ENCODE assay signal across 8 cellular contexts in genomic region chr3:127672429-127673190, GRCh38. TPM values are rescaled to one million over a fixed set of nuclear protein-coding genes. Genes with fewer than 3 reads are reported as not detected.
DNase-seq lines count a peak whose midpoint lies in the region; ATAC-seq and TF ChIP-seq lines count a peak whose summit lies in the region.

TSS of gene ABTB1 (plus strand) at chr3:127672952. CDS start at chr3:127673026, 74 bp downstream.

- CTCF ChIA-PET in activated CD8-positive, alpha-beta memory T cell treated with anti-CD3 and anti-CD28 coated beads, Interleukin-2, amount 10 ng/mL, durations not matched to agents 7 days and 5 days (lab: Charles Lee): interaction anchor here (0.7 to 1.9 kb wide), 3 partner anchors 17 to 35 kb away, joined by 3 to 10 read pairs (median 3); no protein-coding TSS in a partner anchor

- peak within 1 kb of the TSS; percentile 95 for H3K27ac Mint-ChIP-seq in activated CD8-positive, alpha-beta memory T cell treated with anti-CD3 and anti-CD28 coated beads, Interleukin-2, amount 10 ng/mL, durations not matched to agents 7 days and 5 days
- H3K27ac Mint-ChIP-seq in endodermal cell: peak within 1 kb of the TSS; percentile 79
- H3K27ac Mint-ChIP-seq in mesothelial cell of epicardium: peak within 1 kb of the TSS; percentile 75

- H3K4me1 Mint-ChIP-seq in activated CD8-positive, alpha-beta memory T cell treated with anti-CD3 and anti-CD28 coated beads, Interleukin-2, amount 10 ng/mL, durations not matched to agents 7 days and 5 days: peaks cover 14% of the 10 kb centered on the region
- peaks cover 2% of the 10 kb centered on the region for H3K4me1 Mint-ChIP-seq in endodermal cell
- H3K4me1 Mint-ChIP-seq in mesothelial cell of epicardium: peaks cover 9% of the 10 kb centered on the region

- no peaks in the 10 kb centered on the region for H3K9me3 Mint-ChIP-seq in activated CD8-positive, alpha-beta memory T cell treated with anti-CD3 and anti-CD28 coated beads, Interleukin-2, amount 10 ng/mL, durations not matched to agents 7 days and 5 days (ENCODE audit: low read depth)
- H3K9me3 Mint-ChIP-seq in endodermal cell (no peaks in the 10 kb centered on the region), mesothelial cell of epicardium (no peaks in the 10 kb centered on the region)

- H3K36me3 Mint-ChIP-seq in activated CD8-positive, alpha-beta memory T cell treated with anti-CD3 and anti-CD28 coated beads, Interleukin-2, amount 10 ng/mL, durations not matched to agents 7 days and 5 days: no peaks in the 10 kb centered on the region
- H3K36me3 Mint-ChIP-seq in endodermal cell (ENCODE audit: low read depth): no peaks in the 10 kb centered on the region
- H3K36me3 Mint-ChIP-seq in mesothelial cell of epicardium: peaks cover under 1% of the 10 kb centered on the region

- H3K4me1 ChIP-seq in BLaER1 treated with 17β-estradiol and CSF1 and Interleukin-3, amounts not matched to agents 10 nM and 100 nM: peaks cover 19 to 45% (median 39%) of the 10 kb centered on the region in 10 experiments
- no peaks in the 10 kb centered on the region for H3K4me1 ChIP-seq in endodermal cell (ENCODE audit: control insufficient read depth, insufficient read depth, low read length)

- peak within 1 kb of the TSS; percentile 82 for H3K4me3 Mint-ChIP-seq in activated CD8-positive, alpha-beta memory T cell treated with anti-CD3 and anti-CD28 coated beads, Interleukin-2, amount 10 ng/mL, durations not matched to agents 7 days and 5 days
- H3K4me3 Mint-ChIP-seq in endodermal cell (peak within 1 kb of the TSS; percentile 71), mesothelial cell of epicardium (peak within 1 kb of the TSS; percentile 76)

- peak within 1 kb of the TSS; percentile 96 to 99 (median 99) for H3K4me2 ChIP-seq in BLaER1 treated with 17β-estradiol and CSF1 and Interleukin-3, amounts not matched to agents 10 nM and 100 nM

- no peaks in the 10 kb centered on the region for H3K27me3 ChIP-seq in BLaER1 treated with 17β-estradiol and CSF1 and Interleukin-3, amounts not matched to agents 10 nM and 100 nM
- peaks cover 8% of the 10 kb centered on the region for H3K27me3 ChIP-seq in endodermal cell (ENCODE audit: control insufficient read depth, insufficient read depth, low read length, poor library complexity, severe bottlenecking)

- H4K20me1 ChIP-seq in BLaER1 treated with 17β-estradiol and CSF1 and Interleukin-3, amounts not matched to agents 10 nM and 100 nM: peaks cover 0 to 16% (median 6%) of the 10 kb centered on the region in 11 experiments; a peak in 6 of 22 replicates

- no peaks in the 10 kb centered on the region for H3K9me3 ChIP-seq in BLaER1 treated with 17β-estradiol and CSF1 and Interleukin-3, amounts not matched to agents 10 nM and 100 nM (replicated peaks in 1 of 11)
- H3K9me3 ChIP-seq in endodermal cell (ENCODE audit: control insufficient read depth, low read length): no peaks in the 10 kb centered on the region

- peak within 1 kb of the TSS; percentile 88 to 97 (median 94) for H3K4me3 ChIP-seq in BLaER1 treated with 17β-estradiol and CSF1 and Interleukin-3, amounts not matched to agents 10 nM and 100 nM
- H3K4me3 ChIP-seq in endodermal cell (ENCODE audit: low read length): peak within 1 kb of the TSS; percentile 80

- DNase-seq in NOMO-1 (lab: John Stamatoyannopoulos, UW; ENCODE audit: unreplicated experiment in 2 of 2): peak; percentile 82 to 90
- peak; percentile 90 for DNase-seq in activated CD8-positive, alpha-beta memory T cell treated with anti-CD3 and anti-CD28 coated beads, Interleukin-2, amount 10 ng/mL, durations not matched to agents 7 days and 5 days
- peak; percentile 94 for DNase-seq in endodermal cell
- DNase-seq in mesothelial cell of epicardium (ENCODE audit: low spot score in 2 of 2, unreplicated experiment in 2 of 2): peak; percentile 62 to 80
- peak; percentile 76 to 77 for DNase-seq in stimulated activated CD8-positive, alpha-beta memory T cell treated with anti-CD3 and anti-CD28 coated beads, Interleukin-2, amount 100 ng/mL, for 1 hour (ENCODE audit: low read depth in 2 of 2)

- H3K27ac ChIP-seq in BLaER1 treated with 17β-estradiol and CSF1 and Interleukin-3, amounts not matched to agents 10 nM and 100 nM: peak within 1 kb of the TSS; percentile 94 to 99 (median 98)
- H3K27ac ChIP-seq in endodermal cell (ENCODE audit: low read depth, low read length): no peak within 1 kb of the TSS

- no peaks in the 10 kb centered on the region for H3K27me3 Mint-ChIP-seq in activated CD8-positive, alpha-beta memory T cell treated with anti-CD3 and anti-CD28 coated beads, Interleukin-2, amount 10 ng/mL, durations not matched to agents 7 days and 5 days
- H3K27me3 Mint-ChIP-seq in endodermal cell (ENCODE audit: insufficient read depth): peaks cover 14% of the 10 kb centered on the region
- no peaks in the 10 kb centered on the region for H3K27me3 Mint-ChIP-seq in mesothelial cell of epicardium (ENCODE audit: low read depth)

- WGBS in endodermal cell (ENCODE audit: insufficient coverage in 1 of 2, insufficient read length in 1 of 2), 2 experiments: 1 to 2% methylated on average over 36 to 102 of the region's 102 CpGs

- peak; percentile 67 for ATAC-seq in GM19372 (IDR thresholded peaks at IDR 0.05; ENCODE audit: low read depth, unreplicated experiment)
- peak; percentile 60 for ATAC-seq in HG03571 (IDR thresholded peaks at IDR 0.05; ENCODE audit: unreplicated experiment)
- ATAC-seq in activated CD8-positive, alpha-beta memory T cell treated with anti-CD3 and anti-CD28 coated beads, Interleukin-2, amount 10 ng/mL, durations not matched to agents 7 days and 5 days: peak; percentile 88

- TF ChIP-seq CTCF in endodermal cell (conservative IDR thresholded peaks at IDR 0.05) (no peak), mesothelial cell of epicardium (IDR thresholded peaks at IDR 0.05; ENCODE audit: unreplicated experiment) (no peak)

- H3K9ac ChIP-seq in BLaER1 treated with 17β-estradiol and CSF1 and Interleukin-3, amounts not matched to agents 10 nM and 100 nM: peak within 1 kb of the TSS; percentile 95 to 99 (median 97)
- peak within 1 kb of the TSS; percentile 68 for H3K9ac ChIP-seq in endodermal cell (ENCODE audit: extremely low read depth, low read length, poor library complexity, severe bottlenecking)

- H3K36me3 ChIP-seq in BLaER1 treated with 17β-estradiol and CSF1 and Interleukin-3, amounts not matched to agents 10 nM and 100 nM: peaks cover 0 to 26% (median 0%) of the 10 kb centered on the region in 11 experiments; a peak in 8 of 22 replicates
- no peaks in the 10 kb centered on the region for H3K36me3 ChIP-seq in endodermal cell (ENCODE audit: control insufficient read depth, insufficient read depth, low read length)

RNA-seq across cellular contexts. Expression of gene ABTB1, which starts in this region (rescaled TPM):
- 10 to 100 TPM; 16.0 to 19.4 TPM for total RNA-seq in activated CD8-positive, alpha-beta memory T cell treated with anti-CD3 and anti-CD28 coated beads, Interleukin-2, amount 10 ng/mL, durations not matched to agents 7 days and 5 days
- total RNA-seq in endodermal cell: 10 to 100 TPM; 10.7 to 14.4 TPM
- 8.1 TPM for polyA plus RNA-seq in endodermal cell (2013, experiment 1 of 2)
- polyA plus RNA-seq in endodermal cell (2013, experiment 2 of 2): 6.5 TPM
- 15.9 to 17.1 TPM (median 16.5 TPM) in 3 replicates for total RNA-seq in mesothelial cell of epicardium
